In the genomic region with DNA sequence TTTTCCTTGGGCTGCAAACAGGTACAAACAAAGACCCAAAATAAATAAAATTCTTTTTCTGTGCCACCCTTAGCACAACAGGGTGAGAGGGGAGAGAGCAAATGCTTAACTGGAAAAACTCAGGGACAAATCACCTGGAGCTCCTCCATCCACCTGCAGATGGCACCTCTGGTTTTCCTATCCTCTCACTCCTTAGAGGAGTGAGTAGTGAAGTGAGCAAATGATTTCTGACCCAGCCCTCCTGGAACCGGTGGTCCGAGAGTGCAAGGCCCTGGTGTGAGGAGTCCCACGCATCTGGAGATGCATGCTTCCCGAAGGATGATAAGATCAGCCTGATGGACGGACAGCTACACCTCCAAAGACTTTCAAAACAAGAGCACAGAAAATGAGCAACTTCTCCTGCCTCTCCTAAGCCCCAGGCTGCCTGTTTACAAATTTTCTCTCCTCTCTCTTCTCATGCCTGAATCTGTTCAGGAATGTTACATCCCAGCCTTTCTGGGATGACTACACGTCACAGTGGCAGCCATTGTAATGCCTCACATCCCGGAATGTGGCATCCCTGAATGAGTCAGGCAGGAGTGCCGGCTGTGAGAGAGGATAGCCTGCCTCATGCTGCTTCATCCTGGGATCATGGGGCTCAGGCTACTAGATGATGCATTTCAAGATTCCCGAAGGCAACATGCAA, we compare ENCODE assay signal across 9 cellular contexts.
DNase-seq lines count a peak whose midpoint lies in the region; ATAC-seq and TF ChIP-seq lines count a peak whose summit lies in the region.
"Had no signal": no experiment of that assay in that cellular context is flagged by ENCODE, and none has a peak within 500 bp of the region (broad histone marks: within the 10 kb centered on the region; RNA-seq: fewer than 3 reads in every experiment).

No MANE protein-coding gene starts in this region.

- H3K36me3 ChIP-seq in MG63 (no peaks in the 10 kb centered on the region), mucosa of stomach (ENCODE audit: control insufficient read depth, insufficient read depth, low read length) (no peaks in the 10 kb centered on the region), uterus (no peaks in the 10 kb centered on the region)

- H3K4me3 ChIP-seq in MG63, result no peak overlapping the region
- H3K4me3 ChIP-seq in mucosa of stomach (ENCODE audit: low read length), result no peak overlapping the region
- no peak overlapping the region for H3K4me3 ChIP-seq in uterus

- intact Hi-C loops in uterus (cut with DNase I; ENCODE audit: low total_unique reads), result no loop called here

- H3K27me3 ChIP-seq in MG63, result no peaks in the 10 kb centered on the region
- H3K27me3 ChIP-seq in mucosa of stomach (ENCODE audit: control insufficient read depth, insufficient read depth, low read length), result no peaks in the 10 kb centered on the region
- no peaks in the 10 kb centered on the region for H3K27me3 ChIP-seq in uterus

- DNase-seq in COLO829 (ENCODE audit: low spot score) (peak; percentile 84), MG63 (peak; percentile 98), dermis microvascular lymphatic vessel endothelial cell (ENCODE audit: low read depth in 2 of 2) (peak; percentile 69 to 91), uterus (no peak), amygdala (lab: John Stamatoyannopoulos, UW) (no peak)
- DNase-seq: NCI-H510A had no signal

- peak in 1 of 4 experiments; percentile 4 for TF ChIP-seq CTCF in uterus (IDR thresholded peaks at IDR 0.05)

- TF ChIP-seq POLR2A in uterus (IDR thresholded peaks at IDR 0.05), result no peak

- no peak for ATAC-seq in GM21529 (IDR thresholded peaks at IDR 0.05; ENCODE audit: unreplicated experiment)
- no peak for ATAC-seq in GM18867 (IDR thresholded peaks at IDR 0.05; ENCODE audit: unreplicated experiment)

- peak overlapping the region; percentile 29 for H3K9ac ChIP-seq in mucosa of stomach (ENCODE audit: low read length)

- no peak overlapping the region for H3K27ac ChIP-seq in uterus

- peaks cover 66% of the 10 kb centered on the region for H3K4me1 ChIP-seq in mucosa of stomach (ENCODE audit: control insufficient read depth, insufficient read depth, low read length)
- no peaks in the 10 kb centered on the region for H3K4me1 ChIP-seq in uterus

- H3K9me3 ChIP-seq in MG63, result no peaks in the 10 kb centered on the region
- no peaks in the 10 kb centered on the region for H3K9me3 ChIP-seq in mucosa of stomach (ENCODE audit: control insufficient read depth, low read length)
- H3K9me3 ChIP-seq in uterus, result no peaks in the 10 kb centered on the region

Comparison
In these comparisons a context has a peak if more than half of its experiments do, and no peak if none do; other contexts are left out.
1. DNase-seq: peak in COLO829 (single experiment), MG63 (single experiment) and dermis microvascular lymphatic vessel endothelial cell (2 of 2); none in uterus (0 of 2) and amygdala (0 of 56).